ENCODE assay signal across 19 cellular contexts in genomic region chr13:24407844-24408243, GRCh38.
A peak's percentile ranks its signal among the peaks of the same experiment; 100 is the strongest.
DNase-seq lines count a peak whose midpoint lies in the region; ATAC-seq and TF ChIP-seq lines count a peak whose summit lies in the region.
"Had no signal": no experiment of that assay in that cellular context is flagged by ENCODE, and none has a peak within 500 bp of the region (broad histone marks: within the 10 kb centered on the region; RNA-seq: fewer than 3 reads in every experiment).

No MANE protein-coding gene starts in this region.

- no peak overlapping the region for H2AK5ac ChIP-seq in H9 (ENCODE audit: insufficient read length, low read length)

- H3K27me3 ChIP-seq in H9 (ENCODE audit: insufficient read depth, low read length) = no peaks in the 10 kb centered on the region
- no peaks in the 10 kb centered on the region for H3K27me3 ChIP-seq in neural progenitor cell
- H3K27me3 ChIP-seq: colonic mucosa, gastroesophageal sphincter, left lung, pancreas, testis had no signal

- H3K27me3 Mint-ChIP-seq in H9 (ENCODE audit: low read depth) (peaks cover 2% of the 10 kb centered on the region; the same call in 1 of the 2 replicates), neural progenitor cell (ENCODE audit: insufficient read depth, low read depth) (no peaks in the 10 kb centered on the region)
- H3K27me3 Mint-ChIP-seq in stimulated activated memory B cell treated with anti-CD40 and anti-IgM and Interleukin-4, amounts not matched to agents 10 μg/mL and 1 μg/mL and 100 μg/mL, for 72 hours = peaks cover 9% of the 10 kb centered on the region

- H2BK5ac ChIP-seq in H9 (ENCODE audit: insufficient read length, low read length) = no peak overlapping the region

- no peaks in the 10 kb centered on the region for H3K79me1 ChIP-seq in H9 (ENCODE audit: insufficient read depth, low read depth, low read length, poor library complexity, severe bottlenecking)

- H3K9me3 Mint-ChIP-seq in H9 = no peaks in the 10 kb centered on the region; a peak in 1 of 5 replicates
- no peaks in the 10 kb centered on the region for H3K9me3 Mint-ChIP-seq in neural progenitor cell
- no peaks in the 10 kb centered on the region for H3K9me3 Mint-ChIP-seq in stimulated activated memory B cell treated with anti-CD40 and anti-IgM and Interleukin-4, amounts not matched to agents 10 μg/mL and 1 μg/mL and 100 μg/mL, for 72 hours
- H3K9me3 Mint-ChIP-seq: activated naive CD4-positive, alpha-beta T cell treated with anti-CD3 and anti-CD28 coated beads, Interleukin-2, amount 10 ng/mL, durations not matched to agents 7 days and 5 days had no signal

- no peaks in the 10 kb centered on the region for H3K23me2 ChIP-seq in H9 (ENCODE audit: insufficient read length, low read depth, low read length, poor library complexity, severe bottlenecking)

- H2BK20ac ChIP-seq in H9 (ENCODE audit: low read depth, low read length, poor library complexity, severe bottlenecking) = no peak overlapping the region

- no peak overlapping the region for H3K9ac ChIP-seq in H9 (ENCODE audit: extremely low read depth, insufficient read length, low read length)
- H3K9ac ChIP-seq in neural progenitor cell = no peak overlapping the region
- H3K9ac ChIP-seq: KMS-11 had no signal

- no peak overlapping the region for H3K27ac Mint-ChIP-seq in H9
- no peak overlapping the region for H3K27ac Mint-ChIP-seq in neural progenitor cell
- H3K27ac Mint-ChIP-seq in stimulated activated memory B cell treated with anti-CD40 and anti-IgM and Interleukin-4, amounts not matched to agents 10 μg/mL and 1 μg/mL and 100 μg/mL, for 72 hours = no peak overlapping the region
- H3K27ac Mint-ChIP-seq: activated naive CD4-positive, alpha-beta T cell treated with anti-CD3 and anti-CD28 coated beads, Interleukin-2, amount 10 ng/mL, durations not matched to agents 7 days and 5 days had no signal

- H4K8ac ChIP-seq in H9 (replicated peaks; ENCODE audit: insufficient read length, low read depth, low read length) = no peak overlapping the region

- no peaks in the 10 kb centered on the region for H3K4me1 ChIP-seq in H9 (ENCODE audit: insufficient read depth, low read length)
- H3K4me1 ChIP-seq in neural progenitor cell = no peaks in the 10 kb centered on the region
- H3K4me1 ChIP-seq: colonic mucosa, gastroesophageal sphincter, left lung, pancreas, testis had no signal

- H3K56ac ChIP-seq in H9 (ENCODE audit: insufficient read length, low read depth, low read length) = no peak overlapping the region

- H4K91ac ChIP-seq in H9 (ENCODE audit: insufficient read length, low read depth, low read length) = no peak overlapping the region

- H4K20me1 ChIP-seq in H9 (ENCODE audit: control insufficient read depth, insufficient read depth, insufficient read length) (no peaks in the 10 kb centered on the region), neural progenitor cell (ENCODE audit: low read depth) (no peaks in the 10 kb centered on the region)

- no peak overlapping the region for H3K14ac ChIP-seq in H9 (ENCODE audit: insufficient read depth, low read length)

- no peak overlapping the region for H4K5ac ChIP-seq in H9 (ENCODE audit: insufficient read length, low read depth, low read length)

- H3K4me3 Mint-ChIP-seq in H9 = no peak overlapping the region
- H3K4me3 Mint-ChIP-seq in neural progenitor cell = no peak overlapping the region
- no peak overlapping the region for H3K4me3 Mint-ChIP-seq in stimulated activated memory B cell treated with anti-CD40 and anti-IgM and Interleukin-4, amounts not matched to agents 10 μg/mL and 1 μg/mL and 100 μg/mL, for 72 hours
- H3K4me3 Mint-ChIP-seq: activated naive CD4-positive, alpha-beta T cell treated with anti-CD3 and anti-CD28 coated beads, Interleukin-2, amount 10 ng/mL, durations not matched to agents 7 days and 5 days had no signal

- H3K9me3 ChIP-seq in H9 (ENCODE audit: control insufficient read depth, low read depth, low read length) (no peaks in the 10 kb centered on the region), neural progenitor cell (ENCODE audit: low read depth) (no peaks in the 10 kb centered on the region)
- H3K9me3 ChIP-seq: colonic mucosa, gastroesophageal sphincter, left lung, pancreas, testis had no signal

- no peak overlapping the region for H3K18ac ChIP-seq in H9 (ENCODE audit: insufficient read length, low read depth, low read length)

- no peak overlapping the region for H2BK120ac ChIP-seq in H9 (ENCODE audit: low read depth, low read length, poor library complexity, severe bottlenecking)

- no peak overlapping the region for H3K4me3 ChIP-seq in neural progenitor cell
- H3K4me3 ChIP-seq: colonic mucosa, gastroesophageal sphincter, left lung, pancreas, smooth muscle cell, testis had no signal

- H3K4me2 ChIP-seq in H9 (ENCODE audit: insufficient read depth, insufficient read length, low read length) (no peak overlapping the region), neural progenitor cell (no peak overlapping the region)
- H3K4me2 ChIP-seq: KMS-11, smooth muscle cell had no signal

- no peak overlapping the region for H2AFZ ChIP-seq in H9 (ENCODE audit: low read length)
- no peak overlapping the region for H2AFZ ChIP-seq in neural progenitor cell (replicated peaks)

- in situ Hi-C loops in SK-MEL-5 (cut with HindIII; ENCODE audit: low pct_unique_long_range_greater_than_20kb, low sequenced_read_pairs) = no loop called here

- H3F3A ChIP-seq in neural progenitor cell (ENCODE audit: low read depth) = no peaks in the 10 kb centered on the region

- H3T11ph ChIP-seq in H9 (ENCODE audit: low read length) = no peak overlapping the region

- no peak for ATAC-seq in stimulated activated memory B cell treated with anti-CD40 and anti-IgM and Interleukin-4, amounts not matched to agents 10 μg/mL and 1 μg/mL and 100 μg/mL, for 72 hours
- ATAC-seq: gastroesophageal sphincter, left lung, pancreas had no signal

- no peak overlapping the region for H3K4ac ChIP-seq in H9 (ENCODE audit: low read depth, low read length)

- peak; percentile 48 for TF ChIP-seq CTCF in H9 (conservative IDR thresholded peaks at IDR 0.05)
- peak; percentile 23 for TF ChIP-seq CTCF in neural progenitor cell (IDR thresholded peaks at IDR 0.05)

- no CpG with 5 or more reads among the region's 3 CpGs for WGBS in H9 (ENCODE audit: extremely low coverage, insufficient read length, low lambda C conversion rate)

- H3K4me1 Mint-ChIP-seq in H9 (no peaks in the 10 kb centered on the region), neural progenitor cell (no peaks in the 10 kb centered on the region)
- no peaks in the 10 kb centered on the region for H3K4me1 Mint-ChIP-seq in stimulated activated memory B cell treated with anti-CD40 and anti-IgM and Interleukin-4, amounts not matched to agents 10 μg/mL and 1 μg/mL and 100 μg/mL, for 72 hours

- no peak overlapping the region for H2BK12ac ChIP-seq in H9 (ENCODE audit: insufficient read length, low read depth, low read length)

- H3K79me2 ChIP-seq in H9 (ENCODE audit: insufficient read depth, low read length) (no peaks in the 10 kb centered on the region), neural progenitor cell (ENCODE audit: low read depth) (no peaks in the 10 kb centered on the region)

- no peak overlapping the region for H3K27ac ChIP-seq in H9 (ENCODE audit: insufficient read length, low read depth, low read length)
- no peak overlapping the region for H3K27ac ChIP-seq in neural progenitor cell
- H3K27ac ChIP-seq: colonic mucosa, gastroesophageal sphincter, KMS-11, left lung, pancreas, testis had no signal

- H2BK15ac ChIP-seq in H9 (ENCODE audit: low read depth, low read length) = no peak overlapping the region

- no peaks in the 10 kb centered on the region for H3K36me3 ChIP-seq in neural progenitor cell
- H3K36me3 ChIP-seq: colonic mucosa, gastroesophageal sphincter, left lung, pancreas had no signal

- DNase-seq in ELR (ENCODE audit: low read depth) = peak; percentile 12
- no peak for DNase-seq in H9
- DNase-seq in SK-MEL-5 (ENCODE audit: low read depth, low spot score) = peak; percentile 19
- no peak for DNase-seq in neural progenitor cell (ENCODE audit: low spot score)
- DNase-seq in NCI-H1105 (lab: John Stamatoyannopoulos, UW) = no peak
- DNase-seq in stimulated activated CD4-positive, alpha-beta T cell treated with anti-CD3 and anti-CD28 coated beads, Interleukin-15, amount 100 ng/mL, for 24 hours = no peak
- DNase-seq: activated CD4-positive, alpha-beta T cell treated with anti-CD3 and anti-CD28 coated beads, Interleukin-2, amount 50 U/mL, for 1 hour; activated naive CD4-positive, alpha-beta T cell treated with anti-CD3 and anti-CD28 coated beads, Interleukin-2, amount 10 ng/mL, durations not matched to agents 7 days and 5 days; activated T-cell treated with anti-CD3 and anti-CD28 coated beads for 4 hours; colonic mucosa; left lung; NCI-H146; NCI-H345; pancreas; testis had no signal

- no peak overlapping the region for H3K23ac ChIP-seq in H9 (ENCODE audit: insufficient read length, low read depth, low read length)

- no peaks in the 10 kb centered on the region for H3K36me3 Mint-ChIP-seq in H9 (ENCODE audit: insufficient read depth in 1 of 3, low read depth in 3 of 3)
- no peaks in the 10 kb centered on the region for H3K36me3 Mint-ChIP-seq in neural progenitor cell
- H3K36me3 Mint-ChIP-seq in stimulated activated memory B cell treated with anti-CD40 and anti-IgM and Interleukin-4, amounts not matched to agents 10 μg/mL and 1 μg/mL and 100 μg/mL, for 72 hours = no peaks in the 10 kb centered on the region
- H3K36me3 Mint-ChIP-seq: activated naive CD4-positive, alpha-beta T cell treated with anti-CD3 and anti-CD28 coated beads, Interleukin-2, amount 10 ng/mL, durations not matched to agents 7 days and 5 days had no signal

Comparison
In these comparisons a context has a peak if more than half of its experiments do, and no peak if none do; other contexts are left out.
1. DNase-seq: peak in ELR (single experiment) and SK-MEL-5 (single experiment); none in H9 (single experiment), neural progenitor cell (single experiment), NCI-H1105 (single experiment) and stimulated activated CD4-positive, alpha-beta T cell treated with anti-CD3 and anti-CD28 coated beads, Interleukin-15, amount 100 ng/mL, for 24 hours (single experiment).